Comparison of ENCODE assay signal across 10 cellular contexts in the genomic region with DNA sequence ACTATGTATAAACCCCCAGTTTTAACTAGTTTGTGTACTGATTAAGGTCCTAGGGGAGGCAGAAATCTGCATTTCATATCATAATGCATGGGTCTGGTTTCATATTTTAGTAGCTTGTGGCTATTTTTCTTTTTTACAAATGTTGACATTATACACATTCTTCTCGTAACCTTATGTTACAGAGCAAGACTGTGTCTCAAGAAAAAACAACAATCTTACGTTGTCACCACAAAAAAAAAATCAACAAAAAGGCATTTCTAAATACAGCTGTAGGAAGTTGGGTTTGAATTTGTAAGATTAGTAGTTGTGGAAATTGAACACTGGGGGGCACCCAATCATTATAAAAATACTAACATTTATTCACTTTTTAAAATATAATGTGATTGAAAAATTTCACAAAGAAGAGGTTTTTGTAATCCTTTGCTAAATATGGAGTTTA. TPM values are rescaled to one million over a fixed set of nuclear protein-coding genes. Genes with fewer than 3 reads are reported as not detected.
DNase-seq lines count a peak whose midpoint lies in the region; ATAC-seq, FAIRE-seq and TF ChIP-seq lines count a peak whose summit lies in the region.
"Had no signal": no experiment of that assay in that cellular context is flagged by ENCODE, and none has a peak within 500 bp of the region (broad histone marks: within the 10 kb centered on the region; RNA-seq: fewer than 3 reads in every experiment).

No MANE protein-coding gene starts in this region.

- WGBS in A549 (ENCODE audit: missing lambda C conversion rate), result 3% methylated on average over 2 of the region's 2 CpGs

- H3K27ac ChIP-seq in A549, result no peak overlapping the region
- no peak overlapping the region for H3K27ac ChIP-seq in foreskin keratinocyte
- no peak overlapping the region for H3K27ac ChIP-seq in ascending aorta

- peak; percentile 54 to 58 for TF ChIP-seq RAD21 in A549 (conservative IDR thresholded peaks at IDR 0.05 in 1 of 2, IDR thresholded peaks at IDR 0.05 in 1 of 2)

- H3K9me3 Mint-ChIP-seq in activated naive CD4-positive, alpha-beta T cell treated with anti-CD3 and anti-CD28 coated beads, Interleukin-2, amount 10 ng/mL, durations not matched to agents 7 days and 5 days, result no peaks in the 10 kb centered on the region
- H3K9me3 Mint-ChIP-seq: activated T-cell treated with anti-CD3 and anti-CD28 coated beads, Interleukin-2, amount 50 U/mL, for 24 hours had no signal

- peak; percentile 45 for TF ChIP-seq CTCF in A549 (IDR thresholded peaks at IDR 0.05)
- peak; percentile 10 for TF ChIP-seq CTCF in GM12865 (IDR thresholded peaks at IDR 0.05; ENCODE audit: insufficient read depth, low read depth, low read length, missing control alignments)
- peak; percentile 62 for TF ChIP-seq CTCF in foreskin keratinocyte (conservative IDR thresholded peaks at IDR 0.05)
- peak in 1 of 3 experiments; percentile 31 for TF ChIP-seq CTCF in ascending aorta (IDR thresholded peaks at IDR 0.05)

- TF ChIP-seq POLR2A in A549 (IDR thresholded peaks at IDR 0.05; ENCODE audit: low read length), result no peak

- H3K4me3 Mint-ChIP-seq in activated naive CD4-positive, alpha-beta T cell treated with anti-CD3 and anti-CD28 coated beads, Interleukin-2, amount 10 ng/mL, durations not matched to agents 7 days and 5 days, result no peak overlapping the region
- H3K4me3 Mint-ChIP-seq: activated T-cell treated with anti-CD3 and anti-CD28 coated beads, Interleukin-2, amount 50 U/mL, for 24 hours had no signal

- FAIRE-seq in A549 (lab: Jason Lieb, UNC), result no peak

- POLR2A ChIA-PET in A549 (lab: Yijun Ruan, JAX), result no interaction called here

- ATAC-seq in A549 (peak in 1 of 2 experiments; percentile 52; a peak in 2 of 6 replicates), foreskin keratinocyte (no peak)
- ATAC-seq: left colon had no signal

- no peaks in the 10 kb centered on the region for H3K36me3 Mint-ChIP-seq in activated naive CD4-positive, alpha-beta T cell treated with anti-CD3 and anti-CD28 coated beads, Interleukin-2, amount 10 ng/mL, durations not matched to agents 7 days and 5 days

- no peaks in the 10 kb centered on the region for H3K36me3 ChIP-seq in ascending aorta

- H3K4me3 ChIP-seq in A549, result no peak overlapping the region
- no peak overlapping the region for H3K4me3 ChIP-seq in GM12865 (ENCODE audit: low read depth, low read length)
- H3K4me3 ChIP-seq in ascending aorta, result no peak overlapping the region

- DNase-seq in A549 (ENCODE audit: low read depth in 1 of 2, low spot score in 1 of 2) (peak in 1 of 2 experiments; percentile 16), GM12865 (ENCODE audit: low read depth) (peak; percentile 25), RPMI8226 (peak; percentile 33), foreskin keratinocyte (no peak), ascending aorta (ENCODE audit: low spot score in 2 of 2) (no peak), mucosa of gallbladder (ENCODE audit: low spot score) (no peak)
- DNase-seq in activated naive CD4-positive, alpha-beta T cell treated with anti-CD3 and anti-CD28 coated beads, Interleukin-2, amount 10 ng/mL, durations not matched to agents 7 days and 5 days, result no peak
- no peak for DNase-seq in activated CD4-positive, alpha-beta T cell treated with anti-CD3 and anti-CD28 coated beads for 48 hours
- DNase-seq: activated T-cell treated with anti-CD3 and anti-CD28 coated beads, Interleukin-2, amount 50 U/mL, for 24 hours; left colon had no signal

- no peaks in the 10 kb centered on the region for H3K4me1 ChIP-seq in A549
- H3K4me1 ChIP-seq in foreskin keratinocyte, result no peaks in the 10 kb centered on the region
- no peaks in the 10 kb centered on the region for H3K4me1 ChIP-seq in ascending aorta

- H3K9me3 ChIP-seq in A549 (no peaks in the 10 kb centered on the region), ascending aorta (no peaks in the 10 kb centered on the region)

- CTCF ChIA-PET in A549 (lab: Yijun Ruan, JAX), result interaction anchor here (1.1 to 2.7 kb wide), 7 partner anchors 9 to 614 kb away, joined by 3 to 14 read pairs (median 3); no protein-coding TSS in a partner anchor
- CTCF ChIA-PET in activated naive CD4-positive, alpha-beta T cell treated with anti-CD3 and anti-CD28 coated beads, Interleukin-2, amount 10 ng/mL, durations not matched to agents 7 days and 5 days (lab: Charles Lee), result interaction anchor here (0.7 to 3.0 kb wide), 9 partner anchors 9 to 617 kb away, joined by 3 to 10 read pairs (median 3); a partner anchor contains a TSS

- H3K27me3 ChIP-seq in foreskin keratinocyte (no peaks in the 10 kb centered on the region), ascending aorta (no peaks in the 10 kb centered on the region)

- H3K4me2 ChIP-seq in A549, result no peak overlapping the region

- peaks cover 6% of the 10 kb centered on the region for H3K4me1 Mint-ChIP-seq in activated naive CD4-positive, alpha-beta T cell treated with anti-CD3 and anti-CD28 coated beads, Interleukin-2, amount 10 ng/mL, durations not matched to agents 7 days and 5 days

- TF ChIP-seq EP300 in A549 (IDR thresholded peaks at IDR 0.05), result no peak

- intact Hi-C loops in ascending aorta (cut with DNase I), result no loop called here

- H3K27ac Mint-ChIP-seq in activated naive CD4-positive, alpha-beta T cell treated with anti-CD3 and anti-CD28 coated beads, Interleukin-2, amount 10 ng/mL, durations not matched to agents 7 days and 5 days, result no peak overlapping the region
- H3K27ac Mint-ChIP-seq: activated T-cell treated with anti-CD3 and anti-CD28 coated beads, Interleukin-2, amount 50 U/mL, for 24 hours had no signal

- peaks cover 2% of the 10 kb centered on the region for H3K27me3 Mint-ChIP-seq in activated naive CD4-positive, alpha-beta T cell treated with anti-CD3 and anti-CD28 coated beads, Interleukin-2, amount 10 ng/mL, durations not matched to agents 7 days and 5 days
- H3K27me3 Mint-ChIP-seq: activated T-cell treated with anti-CD3 and anti-CD28 coated beads, Interleukin-2, amount 50 U/mL, for 24 hours had no signal

TF ChIP-seq in A549, 52 proteins besides CTCF, POLR2A, EP300 and RAD21:
- TF ChIP-seq HEYL (CRISPR knock-in tag; IDR thresholded peaks at IDR 0.05), result no peak
- peak; percentile 13; the same call in 1 of the 3 replicates for TF ChIP-seq SMC3 (IDR thresholded peaks at IDR 0.05)

RNA-seq across cellular contexts. Expression of a gene that starts 17.9 kb away (rescaled TPM):
- polyA plus RNA-seq in A549 (2011; rRNA removed), result 78.6 and 94.7 TPM in 2 replicates
- polyA plus RNA-seq in A549 (2012; cell fraction: cytosol; rRNA removed), result 128 and 156 TPM in 2 replicates
- 92.5 and 165 TPM in 2 replicates for polyA plus RNA-seq in A549 (2012; cell fraction: nucleus; rRNA removed)
- 82.9 to 85.8 TPM (median 84.3 TPM) in 3 replicates for polyA plus RNA-seq in A549 (2017; fragmentation: RNase III; extraction: RNeasy Plus Mini Kit Qiagen cat#74134 plus additional on column Dnase treatment)
- polyA minus RNA-seq in A549 (2011; rRNA and poly(A)+ RNA removed), result 32.5 and 39.1 TPM in 2 replicates
- 81.0 and 97.7 TPM in 2 replicates for total RNA-seq in foreskin keratinocyte
- 60.3 and 76.5 TPM in 2 replicates for polyA plus RNA-seq in foreskin keratinocyte
- 237 TPM for total RNA-seq in ascending aorta
- 116 TPM for total RNA-seq in mucosa of gallbladder

RNA-seq across cellular contexts. Expression of a gene that starts 18.2 kb away (rescaled TPM):
- polyA plus RNA-seq in A549 (2011; rRNA removed) (122 and 141 TPM in 2 replicates), A549 (2017; fragmentation: RNase III; extraction: RNeasy Plus Mini Kit Qiagen cat#74134 plus additional on column Dnase treatment) (105 to 126 TPM (median 110 TPM) in 3 replicates), foreskin keratinocyte (49.9 and 60.9 TPM in 2 replicates)
- polyA plus RNA-seq in A549 (2012; cell fraction: cytosol; rRNA removed), result 64.3 and 66.7 TPM in 2 replicates
- polyA plus RNA-seq in A549 (2012; cell fraction: nucleus; rRNA removed), result 26.4 and 37.4 TPM in 2 replicates
- polyA minus RNA-seq in A549 (2011; rRNA and poly(A)+ RNA removed), result 62.0 and 69.8 TPM in 2 replicates
- total RNA-seq in foreskin keratinocyte (87.7 and 91.1 TPM in 2 replicates), ascending aorta (83.2 TPM), mucosa of gallbladder (63.4 TPM)

Comparison
In these comparisons a context has a peak if more than half of its experiments do, and no peak if none do; other contexts are left out.
1. DNase-seq: peak in GM12865 (single experiment) and RPMI8226 (single experiment); none in foreskin keratinocyte (0 of 2), activated naive CD4-positive, alpha-beta T cell treated with anti-CD3 and anti-CD28 coated beads, Interleukin-2, amount 10 ng/mL, durations not matched to agents 7 days and 5 days (single experiment), ascending aorta (0 of 2), mucosa of gallbladder (single experiment) and activated CD4-positive, alpha-beta T cell treated with anti-CD3 and anti-CD28 coated beads for 48 hours (single experiment).